1 cellular context compared by ENCODE assay signal in genomic region chr1:2350911-2351655, GRCh38.
TF ChIP-seq lines count a peak whose summit lies in the region.

No MANE protein-coding gene starts in this region.

TF ChIP-seq in H1, 55 proteins besides CTCF, POLR2A, EP300 and RAD21:
- TF ChIP-seq CBX5 (IDR thresholded peaks at IDR 0.05; ENCODE audit: low read depth, low read length) (no peak), ZNF274 (IDR thresholded peaks at IDR 0.05; ENCODE audit: borderline replicate concordance, extremely low read depth, low read length) (no peak), SP1 (IDR thresholded peaks at IDR 0.05; ENCODE audit: low read depth, low read length) (no peak), CHD7 (IDR thresholded peaks at IDR 0.05; ENCODE audit: insufficient replicate concordance, low read length) (no peak), CHD2 (IDR thresholded peaks at IDR 0.05; ENCODE audit: low read length) (no peak), KDM4A (IDR thresholded peaks at IDR 0.05; ENCODE audit: low read depth, low read length, severe bottlenecking) (no peak), KDM1A (IDR thresholded peaks at IDR 0.05; ENCODE audit: borderline replicate concordance, low read length) (no peak), CEBPB (IDR thresholded peaks at IDR 0.05; ENCODE audit: low read depth, low read length) (no peak), JUN (IDR thresholded peaks at IDR 0.05; ENCODE audit: low read depth, low read length) (no peak), SRF (IDR thresholded peaks at IDR 0.05; ENCODE audit: low read depth, low read length) (no peak)
